ENCODE assay signal across 28 cellular contexts in the genomic region with DNA sequence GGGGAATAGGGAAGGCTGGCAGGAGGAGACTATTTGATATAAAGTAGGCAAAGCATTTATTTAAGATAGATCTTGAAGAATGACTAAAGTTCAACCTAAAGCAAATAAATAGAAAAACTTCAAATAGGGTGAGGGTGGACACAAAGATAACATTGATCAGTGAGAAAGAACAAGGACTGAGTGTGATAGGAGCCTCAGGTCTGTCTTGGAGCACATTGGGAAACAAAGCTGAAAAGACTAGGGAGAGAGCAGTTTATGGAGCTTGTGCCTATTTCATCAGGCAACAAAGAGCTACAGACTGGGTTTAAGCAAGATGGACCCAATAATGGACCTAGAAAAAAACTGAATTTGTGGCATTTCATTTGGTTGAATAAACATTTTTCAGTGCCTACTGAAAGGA.
"Had no signal": no experiment of that assay in that cellular context is flagged by ENCODE, and none has a peak within 500 bp of the region (broad histone marks: within the 10 kb centered on the region; RNA-seq: fewer than 3 reads in every experiment).

No MANE protein-coding gene starts in this region.

- H3K27ac Mint-ChIP-seq: dendritic cell treated with granulocyte-macrophage colony-stimulating factor and Interleukin-4, amounts not matched to agents 40 ng/mL and 50 ng/mL, for 4 days; effector memory CD8-positive, alpha-beta T cell; endodermal cell had no signal

- ATAC-seq: effector memory CD8-positive, alpha-beta T cell; esophagus mucosa; foreskin keratinocyte; gastrocnemius medialis; gastroesophageal sphincter; heart left ventricle; heart right ventricle had no signal

- H3K4me1 ChIP-seq: colonic mucosa, esophagus muscularis mucosa, esophagus squamous epithelium, foreskin keratinocyte, gastrocnemius medialis, gastroesophageal sphincter, heart left ventricle, heart right ventricle had no signal

- H3K4me3 ChIP-seq: colonic mucosa, coronary artery, dorsolateral prefrontal cortex, esophagus muscularis mucosa, esophagus squamous epithelium, gastrocnemius medialis, gastroesophageal sphincter, heart left ventricle, heart right ventricle had no signal

- H3K9me3 ChIP-seq: colonic mucosa, esophagus muscularis mucosa, esophagus squamous epithelium, gastrocnemius medialis, gastroesophageal sphincter, heart left ventricle, heart right ventricle had no signal

- H3K36me3 ChIP-seq: colonic mucosa, esophagus muscularis mucosa, esophagus squamous epithelium, gastrocnemius medialis, gastroesophageal sphincter, heart left ventricle, heart right ventricle had no signal

- H3K27ac ChIP-seq: colonic mucosa, coronary artery, dorsolateral prefrontal cortex, epithelial cell of prostate, esophagus muscularis mucosa, esophagus squamous epithelium, foreskin keratinocyte, gastrocnemius medialis, gastroesophageal sphincter, heart left ventricle, heart right ventricle had no signal

- H3K27me3 Mint-ChIP-seq: dendritic cell treated with granulocyte-macrophage colony-stimulating factor and Interleukin-4, amounts not matched to agents 40 ng/mL and 50 ng/mL, for 4 days; effector memory CD8-positive, alpha-beta T cell had no signal

- H3K9me3 Mint-ChIP-seq: dendritic cell treated with granulocyte-macrophage colony-stimulating factor and Interleukin-4, amounts not matched to agents 40 ng/mL and 50 ng/mL, for 4 days; endodermal cell had no signal

- H3K27me3 ChIP-seq: colonic mucosa, esophagus muscularis mucosa, esophagus squamous epithelium, foreskin keratinocyte, gastrocnemius medialis, gastroesophageal sphincter, heart right ventricle had no signal

- DNase-seq: colonic mucosa; cortex of kidney; dermis blood vessel endothelial cell; dorsolateral prefrontal cortex; effector CD4-positive, alpha-beta T cell; effector CD8-positive, alpha-beta T cell; effector memory CD4-positive, alpha-beta T cell; effector memory CD8-positive, alpha-beta T cell; endodermal cell; erythroblast; esophagus squamous epithelium; foreskin fibroblast; foreskin keratinocyte; foreskin melanocyte; gastrocnemius medialis; glutamatergic neuron; head of caudate nucleus; heart left ventricle; heart right ventricle had no signal

- H3K4me3 Mint-ChIP-seq: dendritic cell treated with granulocyte-macrophage colony-stimulating factor and Interleukin-4, amounts not matched to agents 40 ng/mL and 50 ng/mL, for 4 days; effector memory CD8-positive, alpha-beta T cell; endodermal cell had no signal

- FAIRE-seq: endometrium, endothelial cell of umbilical vein, frontal cortex had no signal
